8 cellular contexts compared by ENCODE assay signal in genomic region chr20:21505810-21506530, GRCh38. TPM values are rescaled to one million over a fixed set of nuclear protein-coding genes. Genes with fewer than 3 reads are reported as not detected.
A peak's percentile ranks its signal among the peaks of the same experiment; 100 is the strongest.
DNase-seq lines count a peak whose midpoint lies in the region; ATAC-seq and TF ChIP-seq lines count a peak whose summit lies in the region.

No MANE protein-coding gene starts in this region.

- peak; percentile 53 for DNase-seq in NCI-H146 treated with DMSO at 0.1 percent for 48 hours (lab: John Stamatoyannopoulos, UW; ENCODE audit: unreplicated experiment)
- peak; percentile 63 for DNase-seq in activated T-cell treated with anti-CD3 and anti-CD28 coated beads for 24 hours (ENCODE audit: low read depth)
- DNase-seq in epithelial cell of proximal tubule (ENCODE audit: low read depth), result no peak
- peak; percentile 19 to 45 for DNase-seq in stimulated activated CD8-positive, alpha-beta memory T cell treated with anti-CD3 and anti-CD28 coated beads, Interleukin-7, amount 100 ng/mL, for 4 hours (ENCODE audit: low read depth in 2 of 2)
- DNase-seq in SIG-M5 (lab: John Stamatoyannopoulos, UW), result no peak

- H3K9me3 ChIP-seq in mucosa of stomach (ENCODE audit: control insufficient read depth, low read length), result no peaks in the 10 kb centered on the region

- no peaks in the 10 kb centered on the region for H3K36me3 ChIP-seq in mucosa of stomach (ENCODE audit: control insufficient read depth, insufficient read depth, low read length)

- ATAC-seq in HG02938 (IDR thresholded peaks at IDR 0.05; ENCODE audit: unreplicated experiment), result no peak

- peak overlapping the region; percentile 37 for H3K9ac ChIP-seq in mucosa of stomach (ENCODE audit: low read length)

- H3K27me3 ChIP-seq in mucosa of stomach (ENCODE audit: control insufficient read depth, insufficient read depth, low read length), result peaks cover 69% of the 10 kb centered on the region

- H3K4me3 ChIP-seq in GM12875 (ENCODE audit: low read depth, low read length) (peak overlapping the region; percentile 56), epithelial cell of proximal tubule (ENCODE audit: low read depth, low read length) (peak overlapping the region; percentile 52), mucosa of stomach (ENCODE audit: low read length) (no peak overlapping the region)

- H3K4me1 ChIP-seq in mucosa of stomach (ENCODE audit: control insufficient read depth, insufficient read depth, low read length), result peaks cover 19% of the 10 kb centered on the region

- TF ChIP-seq CTCF in GM12875 (IDR thresholded peaks at IDR 0.05; ENCODE audit: borderline replicate concordance, insufficient read depth, low read depth, low read length) (peak; percentile 93), epithelial cell of proximal tubule (conservative IDR thresholded peaks at IDR 0.05; ENCODE audit: low read depth, low read length) (peak; percentile 71)

RNA-seq across cellular contexts. Expression of gene NKX2-2, which starts 7.9 kb away (rescaled TPM):
- not detected in 2 replicates for total RNA-seq in epithelial cell of proximal tubule

Comparison
In these comparisons a context has a peak if more than half of its experiments do, and no peak if none do; other contexts are left out.
1. DNase-seq: peak in NCI-H146 treated with DMSO at 0.1 percent for 48 hours (single experiment), activated T-cell treated with anti-CD3 and anti-CD28 coated beads for 24 hours (single experiment) and stimulated activated CD8-positive, alpha-beta memory T cell treated with anti-CD3 and anti-CD28 coated beads, Interleukin-7, amount 100 ng/mL, for 4 hours (2 of 2); none in epithelial cell of proximal tubule (single experiment) and SIG-M5 (single experiment).